In the genomic region with DNA sequence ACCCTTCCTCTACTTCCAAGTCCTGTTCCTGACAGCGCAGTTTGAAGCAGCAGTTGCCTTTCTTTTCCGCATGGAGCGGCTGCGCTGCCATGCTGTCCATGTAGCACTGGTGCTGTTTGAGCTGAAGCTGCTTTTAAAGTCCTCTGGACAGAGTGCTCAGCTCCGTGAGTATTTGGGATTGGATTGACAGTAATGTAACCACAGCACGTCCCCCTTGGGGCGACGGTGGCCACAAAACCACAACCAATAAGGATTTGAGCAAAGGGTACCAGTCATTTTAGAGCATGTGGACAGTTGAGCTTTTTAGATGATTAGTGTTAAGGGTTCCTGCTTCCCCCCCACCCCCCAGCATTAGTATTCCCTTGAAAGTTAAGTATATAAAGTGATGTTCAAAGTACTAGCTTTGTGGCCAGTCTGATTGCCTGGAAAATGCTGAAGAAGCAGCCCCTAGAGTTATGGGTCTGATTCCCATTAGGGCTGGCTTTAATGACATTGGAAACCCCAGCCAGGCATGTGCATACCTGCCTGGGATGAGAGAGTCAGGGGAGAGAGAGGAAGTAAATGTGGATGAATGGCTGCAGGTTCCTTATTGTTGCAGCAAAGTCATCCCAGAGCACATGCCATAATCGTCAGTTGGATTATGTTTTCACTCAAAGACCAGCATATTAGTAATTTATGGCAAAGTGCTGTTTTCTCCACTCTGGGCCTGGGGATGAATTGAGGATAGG, we compare ENCODE assay signal across 30 cellular contexts. TPM values are rescaled to one million over a fixed set of nuclear protein-coding genes. Genes with fewer than 3 reads are reported as not detected.
DNase-seq lines count a peak whose midpoint lies in the region; ATAC-seq and TF ChIP-seq lines count a peak whose summit lies in the region.
"Had no signal": no experiment of that assay in that cellular context is flagged by ENCODE, and none has a peak within 500 bp of the region (broad histone marks: within the 10 kb centered on the region; RNA-seq: fewer than 3 reads in every experiment).

No MANE protein-coding gene starts in this region.

- H3K4me3 ChIP-seq in heart left ventricle, result no peak overlapping the region
- H3K4me3 ChIP-seq: adrenal gland, breast epithelium, coronary artery, lung, stomach, tibial artery had no signal

- peaks cover 9% of the 10 kb centered on the region for H3K4me1 Mint-ChIP-seq in activated T-cell treated with anti-CD3 and anti-CD28 coated beads, Interleukin-2, amount 50 U/mL, for 24 hours (ENCODE audit: low read depth)
- peaks cover 13% of the 10 kb centered on the region for H3K4me1 Mint-ChIP-seq in activated T-helper 2 cell treated with anti-CD3 and anti-CD28 coated beads, Interferon-gamma antibody, Interleukin-2, Interleukin-4, amounts not matched to agents 10 μg/mL and 5 μg/mL and 100 μg/mL, durations not matched to agents 14 hours and 24 hours and 36 hours (ENCODE audit: low read depth)
- peaks cover 90% of the 10 kb centered on the region for H3K4me1 Mint-ChIP-seq in osteocyte (ENCODE audit: unreplicated experiment)

- DNase-seq in activated T-cell treated with anti-CD3 and anti-CD28 coated beads, Interleukin-2, amount 50 U/mL, for 24 hours, result no peak
- no peak for DNase-seq in activated T-cell treated with anti-CD3 and anti-CD28 coated beads for 4 hours
- DNase-seq in LHCN-M2 (ENCODE audit: low read depth), result peak; percentile 46
- no peak for DNase-seq in activated T-helper 2 cell treated with anti-CD3 and anti-CD28 coated beads, Interferon-gamma antibody, Interleukin-2, Interleukin-4, amounts not matched to agents 10 μg/mL and 5 μg/mL and 100 μg/mL, durations not matched to agents 14 hours and 24 hours and 36 hours (ENCODE audit: low spot score)
- no peak for DNase-seq in osteocyte (ENCODE audit: extremely low spot score, unreplicated experiment)
- no peak for DNase-seq in heart left ventricle
- no peak for DNase-seq in activated CD8-positive, alpha-beta memory T cell treated with anti-CD3 and anti-CD28 coated beads for 24 hours
- DNase-seq: ACHN; adrenal gland; DND-41; endodermal cell; H7; kidney glomerular epithelial cell; NCI-H1092; NCI-H187 treated with DMSO at 0.1 percent for 48 hours; NCI-H345; NCI-H82; right cardiac atrium; stimulated activated CD4-positive, alpha-beta T cell treated with anti-CD3 and anti-CD28 coated beads, Interleukin-4, amount 100 ng/mL, for 24 hours; stomach; tibial artery; WERI-Rb-1 had no signal

- H3K36me3 ChIP-seq in heart left ventricle, result peaks cover 0 to 98% (median 88%) of the 10 kb centered on the region in 9 donors
- H3K36me3 ChIP-seq: breast epithelium had no signal

- H3K4me1 ChIP-seq in heart left ventricle, result peaks cover 0 to 7% (median 0%) of the 10 kb centered on the region in 12 donors
- H3K4me1 ChIP-seq: adrenal gland, breast epithelium, stomach, tibial artery had no signal

- ATAC-seq in HG03135 (IDR thresholded peaks at IDR 0.05; ENCODE audit: unreplicated experiment), result no peak
- no peak for ATAC-seq in heart left ventricle
- ATAC-seq: right cardiac atrium, Right ventricle myocardium inferior had no signal

- H3K4me3 Mint-ChIP-seq in activated T-cell treated with anti-CD3 and anti-CD28 coated beads, Interleukin-2, amount 50 U/mL, for 24 hours, result no peak overlapping the region
- no peak overlapping the region for H3K4me3 Mint-ChIP-seq in activated T-helper 2 cell treated with anti-CD3 and anti-CD28 coated beads, Interferon-gamma antibody, Interleukin-2, Interleukin-4, amounts not matched to agents 10 μg/mL and 5 μg/mL and 100 μg/mL, durations not matched to agents 14 hours and 24 hours and 36 hours (ENCODE audit: low read depth)
- H3K4me3 Mint-ChIP-seq in osteocyte (ENCODE audit: unreplicated experiment), result no peak overlapping the region
- H3K4me3 Mint-ChIP-seq: endodermal cell had no signal

- peaks cover 98% of the 10 kb centered on the region for H3K36me3 Mint-ChIP-seq in activated T-cell treated with anti-CD3 and anti-CD28 coated beads, Interleukin-2, amount 50 U/mL, for 24 hours (ENCODE audit: low read depth)
- H3K36me3 Mint-ChIP-seq in activated T-helper 2 cell treated with anti-CD3 and anti-CD28 coated beads, Interferon-gamma antibody, Interleukin-2, Interleukin-4, amounts not matched to agents 10 μg/mL and 5 μg/mL and 100 μg/mL, durations not matched to agents 14 hours and 24 hours and 36 hours (ENCODE audit: low read depth), result peaks cover 74% of the 10 kb centered on the region
- H3K36me3 Mint-ChIP-seq in osteocyte (ENCODE audit: unreplicated experiment), result peaks cover 57% of the 10 kb centered on the region

- no peak overlapping the region for H3K27ac ChIP-seq in heart left ventricle
- H3K27ac ChIP-seq: adrenal gland, breast epithelium, coronary artery, stomach, tibial artery, WERI-Rb-1 had no signal

- no peaks in the 10 kb centered on the region for H3K9me3 Mint-ChIP-seq in activated T-cell treated with anti-CD3 and anti-CD28 coated beads, Interleukin-2, amount 50 U/mL, for 24 hours
- H3K9me3 Mint-ChIP-seq in activated T-helper 2 cell treated with anti-CD3 and anti-CD28 coated beads, Interferon-gamma antibody, Interleukin-2, Interleukin-4, amounts not matched to agents 10 μg/mL and 5 μg/mL and 100 μg/mL, durations not matched to agents 14 hours and 24 hours and 36 hours, result no peaks in the 10 kb centered on the region
- H3K9me3 Mint-ChIP-seq in osteocyte (ENCODE audit: unreplicated experiment), result no peaks in the 10 kb centered on the region
- H3K9me3 Mint-ChIP-seq: endodermal cell had no signal

- no peaks in the 10 kb centered on the region for H3K9me3 ChIP-seq in heart left ventricle
- H3K9me3 ChIP-seq: adrenal gland, breast epithelium, stomach, tibial artery had no signal

- 89 to 97% (median 95%) methylated on average over 9 of the region's 9 CpGs for WGBS in heart left ventricle, 4 donors

- peak overlapping the region; percentile 26 for H3K27ac Mint-ChIP-seq in activated T-cell treated with anti-CD3 and anti-CD28 coated beads, Interleukin-2, amount 50 U/mL, for 24 hours
- peak overlapping the region; percentile 50 for H3K27ac Mint-ChIP-seq in activated T-helper 2 cell treated with anti-CD3 and anti-CD28 coated beads, Interferon-gamma antibody, Interleukin-2, Interleukin-4, amounts not matched to agents 10 μg/mL and 5 μg/mL and 100 μg/mL, durations not matched to agents 14 hours and 24 hours and 36 hours
- H3K27ac Mint-ChIP-seq in osteocyte (ENCODE audit: unreplicated experiment), result peak overlapping the region; percentile 24
- H3K27ac Mint-ChIP-seq: endodermal cell had no signal

- no peak for TF ChIP-seq POLR2A in heart left ventricle (IDR thresholded peaks at IDR 0.05)

- H3K27me3 Mint-ChIP-seq in activated T-cell treated with anti-CD3 and anti-CD28 coated beads, Interleukin-2, amount 50 U/mL, for 24 hours, result no peaks in the 10 kb centered on the region
- no peaks in the 10 kb centered on the region for H3K27me3 Mint-ChIP-seq in activated T-helper 2 cell treated with anti-CD3 and anti-CD28 coated beads, Interferon-gamma antibody, Interleukin-2, Interleukin-4, amounts not matched to agents 10 μg/mL and 5 μg/mL and 100 μg/mL, durations not matched to agents 14 hours and 24 hours and 36 hours (ENCODE audit: low read depth)
- H3K27me3 Mint-ChIP-seq in osteocyte (ENCODE audit: unreplicated experiment), result no peaks in the 10 kb centered on the region

- H3K27me3 ChIP-seq in heart left ventricle, result no peaks in the 10 kb centered on the region
- H3K27me3 ChIP-seq: adrenal gland, breast epithelium, stomach, tibial artery had no signal

- intact Hi-C loops in activated T-helper 2 cell treated with anti-CD3 and anti-CD28 coated beads, Interferon-gamma antibody, Interleukin-2, Interleukin-4, amounts not matched to agents 10 μg/mL and 5 μg/mL and 100 μg/mL, durations not matched to agents 14 hours and 24 hours and 36 hours (cut with micrococcal nuclease), result no loop called here
- intact Hi-C loops in heart left ventricle (cut with DNase I), result no loop called here

- no peak for TF ChIP-seq CTCF in osteocyte (IDR thresholded peaks at IDR 0.05)
- TF ChIP-seq CTCF in heart left ventricle (IDR thresholded peaks at IDR 0.05), result no peak

RNA-seq across cellular contexts. Expression of a gene that starts 31.6 kb away (rescaled TPM):
- total RNA-seq in LHCN-M2 (2014; rRNA removed), result 0.11 TPM in 1 of 2 replicates, not detected in the other
- 0.05 TPM for polyA plus RNA-seq in LHCN-M2 (2012)
- total RNA-seq in activated T-helper 2 cell treated with anti-CD3 and anti-CD28 coated beads, Interferon-gamma antibody, Interleukin-2, Interleukin-4, amounts not matched to agents 10 μg/mL and 5 μg/mL and 100 μg/mL, durations not matched to agents 14 hours and 24 hours and 36 hours, result not detected in 2 replicates
- not detected in 2 replicates for total RNA-seq in osteocyte
- total RNA-seq in heart left ventricle, result under 1 TPM in 1 of 9 donors, not detected in 8; 0.08 TPM
- polyA plus RNA-seq in heart left ventricle, result not detected
- total RNA-seq: activated CD8-positive, alpha-beta memory T cell treated with anti-CD3 and anti-CD28 coated beads for 36 hours; adrenal gland; breast epithelium; endodermal cell; fibroblast of lung; H7; lung; right cardiac atrium; Right ventricle myocardium inferior; stomach had no signal
- polyA plus RNA-seq: BJ, fibroblast of lung, right cardiac atrium had no signal
